In genomic region chr10:100749309-100750217, GRCh38 we compare ENCODE assay signal across 1 cellular context.
TF ChIP-seq lines count a peak whose summit lies in the region.

No MANE protein-coding gene starts in this region.

TF ChIP-seq in HepG2, 621 proteins besides CTCF, POLR2A, EP300 and RAD21 (continued from another document):
- TF ChIP-seq CEBPZ (IDR thresholded peaks at IDR 0.05; ENCODE audit: low read length) (no peak), CHD2 (IDR thresholded peaks at IDR 0.05; ENCODE audit: low read depth, low read length) (no peak)
